ENCODE assay signal across 10 cellular contexts in the genomic region with DNA sequence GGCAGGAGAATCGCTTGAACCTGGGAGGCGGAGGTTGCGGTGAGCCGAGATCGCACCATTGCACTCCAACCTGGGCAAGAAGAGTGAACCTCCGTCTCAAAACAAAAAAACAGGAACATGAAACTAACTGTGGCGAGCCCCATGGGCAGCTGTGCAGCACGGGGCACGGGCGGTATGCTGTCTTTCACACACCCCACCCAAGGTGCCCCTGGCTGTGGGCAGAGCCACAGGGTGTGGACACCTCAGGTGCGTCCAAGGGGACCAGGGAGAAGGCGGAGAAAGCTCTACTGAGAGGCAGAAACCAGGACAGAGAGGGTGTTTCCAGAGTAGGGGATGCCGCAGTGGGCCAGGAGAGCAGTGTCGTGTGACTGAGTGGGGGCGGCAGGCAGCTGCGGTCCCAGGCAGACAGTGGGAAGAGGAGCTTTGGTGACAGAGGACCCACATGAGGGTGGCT. TPM values are rescaled to one million over a fixed set of nuclear protein-coding genes. Genes with fewer than 3 reads are reported as not detected.
DNase-seq lines count a peak whose midpoint lies in the region; ATAC-seq, FAIRE-seq and TF ChIP-seq lines count a peak whose summit lies in the region.
"Had no signal": no experiment of that assay in that cellular context is flagged by ENCODE, and none has a peak within 500 bp of the region (broad histone marks: within the 10 kb centered on the region; RNA-seq: fewer than 3 reads in every experiment).

No MANE protein-coding gene starts in this region.

- CTCF ChIA-PET in PC-9 (lab: Charles Lee), result no interaction called here

- H3K4me3 ChIP-seq in lower lobe of right lung (no peak overlapping the region), PC-9 (no peak overlapping the region)
- no peak overlapping the region for H3K4me3 ChIP-seq in effector memory CD4-positive, alpha-beta T cell (ENCODE audit: insufficient read depth, low read depth, low read length, poor library complexity, severe bottlenecking)
- H3K4me3 ChIP-seq: adrenal gland had no signal

- no peak for TF ChIP-seq CTCF in lower lobe of right lung (IDR thresholded peaks at IDR 0.05)
- TF ChIP-seq CTCF in PC-9 (conservative IDR thresholded peaks at IDR 0.05), result no peak

- H3K4me1 ChIP-seq in lower lobe of right lung (no peaks in the 10 kb centered on the region), PC-9 (replicated peaks; ENCODE audit: insufficient read depth) (no peaks in the 10 kb centered on the region)
- H3K4me1 ChIP-seq in effector memory CD4-positive, alpha-beta T cell (ENCODE audit: control insufficient read depth, insufficient read depth, low read length, poor library complexity, severe bottlenecking), result no peaks in the 10 kb centered on the region
- H3K4me1 ChIP-seq: adrenal gland had no signal

- H3K36me3 ChIP-seq in lower lobe of right lung (peaks cover 40% of the 10 kb centered on the region), PC-9 (ENCODE audit: low read depth) (peaks cover 19% of the 10 kb centered on the region)
- H3K36me3 ChIP-seq in effector memory CD4-positive, alpha-beta T cell (ENCODE audit: control insufficient read depth, insufficient read depth, low read length), result peaks cover 32% of the 10 kb centered on the region

- no peak for FAIRE-seq in urothelium cell line (lab: Jason Lieb, UNC)

- no peaks in the 10 kb centered on the region for H3K9me3 ChIP-seq in lower lobe of right lung
- no peaks in the 10 kb centered on the region for H3K9me3 ChIP-seq in effector memory CD4-positive, alpha-beta T cell (ENCODE audit: control insufficient read depth, low read length)
- no peaks in the 10 kb centered on the region for H3K9me3 ChIP-seq in PC-9 (ENCODE audit: insufficient read depth, low read depth)
- H3K9me3 ChIP-seq: adrenal gland had no signal

- no peak overlapping the region for H2AFZ ChIP-seq in PC-9

- ATAC-seq in GM18508 (IDR thresholded peaks at IDR 0.05; ENCODE audit: insufficient read depth, unreplicated experiment) (peak; percentile 84), GM21515 (IDR thresholded peaks at IDR 0.05; ENCODE audit: unreplicated experiment) (peak; percentile 70), HG03460 (IDR thresholded peaks at IDR 0.05; ENCODE audit: unreplicated experiment) (peak; percentile 78), lower lobe of right lung (peak; percentile 57 to 79)
- ATAC-seq: Panc1 had no signal

- POLR2A ChIA-PET in PC-9 (lab: Charles Lee; ENCODE audit: unreplicated experiment), result interaction anchor here (0.7 kb wide), 1 partner anchor 42 kb away, joined by 4 read pairs; no protein-coding TSS in a partner anchor

- no TSS peak for BruUV-seq in PC-9 (replicated peaks; lab: Mats Ljungman, UMichigan)

- no peak overlapping the region for H3K4me2 ChIP-seq in PC-9

- H3K9me2 ChIP-seq in PC-9 (ENCODE audit: insufficient read depth), result no peaks in the 10 kb centered on the region

- no peaks in the 10 kb centered on the region for H3K27me3 ChIP-seq in lower lobe of right lung (ENCODE audit: low read depth)
- H3K27me3 ChIP-seq in effector memory CD4-positive, alpha-beta T cell (replicated peaks; ENCODE audit: control insufficient read depth, insufficient read depth, low read length, poor library complexity, severe bottlenecking), result no peaks in the 10 kb centered on the region
- H3K27me3 ChIP-seq in PC-9 (ENCODE audit: insufficient read depth, low read depth), result no peaks in the 10 kb centered on the region
- H3K27me3 ChIP-seq: adrenal gland had no signal

- DNase-seq in lower lobe of right lung (no peak), urothelium cell line (ENCODE audit: low spot score) (no peak), amygdala (lab: John Stamatoyannopoulos, UW) (no peak), PC-9 (no peak)
- no peak for DNase-seq in effector memory CD4-positive, alpha-beta T cell

- H3K27ac ChIP-seq in lower lobe of right lung (peak overlapping the region; percentile 11), PC-9 (no peak overlapping the region)
- no peak overlapping the region for H3K27ac ChIP-seq in effector memory CD4-positive, alpha-beta T cell (ENCODE audit: insufficient read depth, low read length, poor library complexity, severe bottlenecking)

- no peaks in the 10 kb centered on the region for H3K79me2 ChIP-seq in PC-9 (ENCODE audit: low read depth)

- no peaks in the 10 kb centered on the region for H4K20me1 ChIP-seq in PC-9 (ENCODE audit: insufficient read depth)

- no peaks in the 10 kb centered on the region; the same call in 1 of the 2 replicates for H3F3A ChIP-seq in PC-9 (ENCODE audit: insufficient read depth, low read depth)

- intact Hi-C loops in lower lobe of right lung (cut with DNase I) (no loop called here), PC-9 (cut with micrococcal nuclease; ENCODE audit: unreplicated experiment) (no loop called here)

RNA-seq across cellular contexts. Expression of a gene that starts 29.8 kb away (rescaled TPM):
- 70.3 TPM for total RNA-seq in lower lobe of right lung
- 57.1 and 67.0 TPM in 2 replicates for total RNA-seq in PC-9 (2021)

RNA-seq across cellular contexts. Expression of a gene that starts 37.4 kb away (rescaled TPM):
- total RNA-seq in lower lobe of right lung (9.7 TPM), PC-9 (2021) (21.2 and 23.1 TPM in 2 replicates)
